In genomic region chr6:4774715-4775590, GRCh38 we compare ENCODE assay signal across 8 cellular contexts.
A peak's percentile ranks its signal among the peaks of the same experiment; 100 is the strongest.
DNase-seq lines count a peak whose midpoint lies in the region; ATAC-seq and TF ChIP-seq lines count a peak whose summit lies in the region.

No MANE protein-coding gene starts in this region.

- no peaks in the 10 kb centered on the region for H3K36me3 ChIP-seq in RWPE2 (ENCODE audit: low read depth)

- peak overlapping the region; percentile 69 for H3K27ac ChIP-seq in RWPE2 (ENCODE audit: poor library complexity, severe bottlenecking)

- DNase-seq in NCI-H510A treated with DMSO at 0.1 percent for 48 hours (lab: John Stamatoyannopoulos, UW) (peak; percentile 57), NCI-H510A (lab: John Stamatoyannopoulos, UW) (no peak), RWPE2 (ENCODE audit: low spot score) (no peak), brain pericyte (ENCODE audit: low read depth, low spot score) (peak; percentile 12), iPS-NIHi7 (ENCODE audit: extremely low spot score) (peak; percentile 39), HPDE6-E6E7 (ENCODE audit: extremely low spot score) (no peak)
- DNase-seq in stimulated activated CD4-positive, alpha-beta T cell treated with anti-CD3 and anti-CD28 coated beads, Interleukin-15, amount 100 ng/mL, for 24 hours, result peak; percentile 19

- H3K4me3 ChIP-seq in RWPE2 (ENCODE audit: severe bottlenecking), result peak overlapping the region; percentile 59

- no peaks in the 10 kb centered on the region for H3K27me3 ChIP-seq in RWPE2 (ENCODE audit: insufficient read depth, poor library complexity, severe bottlenecking)

- ATAC-seq in RWPE2 (ENCODE audit: low read depth), result no peak
- no peak for ATAC-seq in HG03442 (IDR thresholded peaks at IDR 0.05; ENCODE audit: unreplicated experiment)

- peaks cover 9% of the 10 kb centered on the region for H3K9me3 ChIP-seq in RWPE2 (ENCODE audit: severe bottlenecking)

- H3K4me1 ChIP-seq in RWPE2 (ENCODE audit: insufficient read depth, poor library complexity, severe bottlenecking), result no peaks in the 10 kb centered on the region

- TF ChIP-seq CTCF in RWPE2 (IDR thresholded peaks at IDR 0.05; ENCODE audit: poor library complexity, severe bottlenecking), result no peak

Comparison
In these comparisons a context has a peak if more than half of its experiments do, and no peak if none do; other contexts are left out.
1. DNase-seq: peak in NCI-H510A treated with DMSO at 0.1 percent for 48 hours (single experiment), brain pericyte (single experiment), iPS-NIHi7 (single experiment) and stimulated activated CD4-positive, alpha-beta T cell treated with anti-CD3 and anti-CD28 coated beads, Interleukin-15, amount 100 ng/mL, for 24 hours (single experiment); none in NCI-H510A (single experiment), RWPE2 (single experiment) and HPDE6-E6E7 (single experiment).